ENCODE assay signal across 11 cellular contexts in the genomic region with DNA sequence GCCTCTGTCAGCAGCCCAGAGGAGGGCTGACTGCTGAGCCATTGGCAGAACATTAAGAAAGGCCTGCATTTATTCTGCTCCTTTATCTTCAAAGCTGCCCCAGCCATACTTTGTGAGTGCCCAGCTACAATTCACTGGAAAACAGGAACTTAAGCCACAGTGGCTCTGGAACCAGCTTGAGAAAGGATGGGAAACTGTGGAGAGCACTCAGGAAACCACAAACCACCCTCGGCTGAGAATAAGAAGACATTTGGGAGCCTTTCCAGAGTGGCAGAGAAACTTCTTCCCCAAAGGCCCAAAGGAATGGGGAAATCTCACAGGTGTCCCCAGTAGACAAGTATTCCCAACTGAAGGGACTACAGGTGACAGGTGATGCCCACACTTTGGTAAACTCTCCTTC. TPM values are rescaled to one million over a fixed set of nuclear protein-coding genes. Genes with fewer than 3 reads are reported as not detected.
DNase-seq lines count a peak whose midpoint lies in the region; FAIRE-seq and TF ChIP-seq lines count a peak whose summit lies in the region.
"Had no signal": no experiment of that assay in that cellular context is flagged by ENCODE, and none has a peak within 500 bp of the region (broad histone marks: within the 10 kb centered on the region; RNA-seq: fewer than 3 reads in every experiment).

No MANE protein-coding gene starts in this region.

- POLR2A ChIA-PET in PC-9 (lab: Charles Lee; ENCODE audit: unreplicated experiment), result interaction anchor here (0.5 to 0.7 kb wide), 3 partner anchors 35 to 245 kb away, joined by 3 to 16 read pairs (median 5); no protein-coding TSS in a partner anchor

- H3K4me1 ChIP-seq in PC-9 (replicated peaks; ENCODE audit: insufficient read depth) (peaks cover 86% of the 10 kb centered on the region), smooth muscle cell (ENCODE audit: low read depth) (peaks cover 11% of the 10 kb centered on the region)
- H3K4me1 ChIP-seq: HAP-1 had no signal

- no peak overlapping the region for H2AFZ ChIP-seq in PC-9
- H2AFZ ChIP-seq in smooth muscle cell (ENCODE audit: low read depth), result no peak overlapping the region

- H3K27ac ChIP-seq in PC-9 (peak overlapping the region; percentile 98), smooth muscle cell (ENCODE audit: low read depth) (peak overlapping the region; percentile 89)

- intact Hi-C loops in PC-9 (cut with micrococcal nuclease; ENCODE audit: unreplicated experiment), result loop anchor here (5.0 to 10.0 kb wide), 5 partner anchors 226 to 947 kb away; no protein-coding TSS in a partner anchor

- peak overlapping the region; percentile 76 for H3K4me3 ChIP-seq in PC-9
- H3K4me3 ChIP-seq in bronchial epithelial cell (ENCODE audit: low read depth, low read length), result peak overlapping the region; percentile 53
- peak overlapping the region; percentile 6 for H3K4me3 ChIP-seq in smooth muscle cell
- H3K4me3 ChIP-seq: HAP-1, pancreas had no signal

- DNase-seq in GM03348 (ENCODE audit: low spot score), result peak; percentile 33
- no peak for DNase-seq in PC-9
- DNase-seq in bronchial epithelial cell (ENCODE audit: low read depth), result no peak
- no peak for DNase-seq in smooth muscle cell (lab: John Stamatoyannopoulos, UW; ENCODE audit: unreplicated experiment)
- no peak for DNase-seq in NCI-H526 (lab: John Stamatoyannopoulos, UW)
- DNase-seq in HK-2 (ENCODE audit: unreplicated experiment), result no peak
- DNase-seq in NCI-H1694 (lab: John Stamatoyannopoulos, UW), result no peak
- DNase-seq: kidney glomerular epithelial cell, NCI-H1417 had no signal

- BruUV-seq in PC-9 (replicated peaks; lab: Mats Ljungman, UMichigan), result no TSS peak

- H3K36me3 ChIP-seq in PC-9 (ENCODE audit: low read depth) (peaks cover 15% of the 10 kb centered on the region; the same call in 1 of the 2 replicates), bronchial epithelial cell (ENCODE audit: control insufficient read depth, insufficient read depth, low read length) (peaks cover 27% of the 10 kb centered on the region), smooth muscle cell (ENCODE audit: low read depth) (no peaks in the 10 kb centered on the region)
- H3K36me3 ChIP-seq: HAP-1, pancreas had no signal

- H4K20me1 ChIP-seq in PC-9 (ENCODE audit: insufficient read depth) (no peaks in the 10 kb centered on the region), smooth muscle cell (ENCODE audit: low read depth) (peaks cover 5% of the 10 kb centered on the region)

- H3F3A ChIP-seq in PC-9 (ENCODE audit: insufficient read depth, low read depth), result peaks cover 48% of the 10 kb centered on the region
- peaks cover 14% of the 10 kb centered on the region for H3F3A ChIP-seq in smooth muscle cell (ENCODE audit: low read depth)

- TF ChIP-seq CTCF in PC-9 (conservative IDR thresholded peaks at IDR 0.05) (no peak), bronchial epithelial cell (IDR thresholded peaks at IDR 0.05; ENCODE audit: insufficient read depth, low read length, severe bottlenecking) (no peak), smooth muscle cell (IDR thresholded peaks at IDR 0.05; ENCODE audit: borderline replicate concordance, insufficient read depth, poor library complexity, severe bottlenecking) (no peak)

- peak; percentile 75 for FAIRE-seq in bronchial epithelial cell (lab: Jason Lieb, UNC)
- FAIRE-seq: pancreas had no signal

- H3K27me3 ChIP-seq in PC-9 (ENCODE audit: insufficient read depth, low read depth) (no peaks in the 10 kb centered on the region), bronchial epithelial cell (ENCODE audit: control insufficient read depth, insufficient read depth, low read length) (no peaks in the 10 kb centered on the region), smooth muscle cell (ENCODE audit: low read depth) (no peaks in the 10 kb centered on the region)
- H3K27me3 ChIP-seq: pancreas had no signal

- H3K4me2 ChIP-seq in PC-9 (peak overlapping the region; percentile 95), smooth muscle cell (peak overlapping the region; percentile 42)

- CTCF ChIA-PET in PC-9 (lab: Charles Lee), result interaction anchor here (0.6 to 1.3 kb wide), 2 partner anchors 18 to 41 kb away, joined by 5 to 6 read pairs; no protein-coding TSS in a partner anchor

- WGBS in smooth muscle cell (ENCODE audit: low lambda C conversion rate), result 48% methylated on average over 1 of the region's 1 CpG

- no peaks in the 10 kb centered on the region for H3K9me3 ChIP-seq in PC-9 (ENCODE audit: insufficient read depth, low read depth)
- H3K9me3 ChIP-seq in smooth muscle cell (replicated peaks; ENCODE audit: low read depth), result no peaks in the 10 kb centered on the region
- H3K9me3 ChIP-seq: HAP-1, pancreas had no signal

- H3K9me2 ChIP-seq in PC-9 (ENCODE audit: insufficient read depth), result no peaks in the 10 kb centered on the region

- H3K9ac ChIP-seq in smooth muscle cell (ENCODE audit: low read depth), result peak overlapping the region; percentile 21

- peaks cover 55% of the 10 kb centered on the region for H3K79me2 ChIP-seq in PC-9 (ENCODE audit: low read depth)
- no peaks in the 10 kb centered on the region for H3K79me2 ChIP-seq in smooth muscle cell (ENCODE audit: low read depth)

RNA-seq across cellular contexts. Expression of gene LAMB3, which starts 1.8 kb away (rescaled TPM):
- total RNA-seq in PC-9 (2021) (90.0 and 142 TPM in 2 replicates), bronchial epithelial cell (1,162 and 3,106 TPM in 2 replicates), smooth muscle cell (24.0 and 29.2 TPM in 2 replicates)
- polyA plus RNA-seq in smooth muscle cell, result 17.0 and 67.5 TPM in 2 replicates

RNA-seq across cellular contexts. Expression of gene G0S2, which starts 24.8 kb away (rescaled TPM):
- 2.4 and 4.9 TPM in 2 replicates for total RNA-seq in PC-9 (2021)
- total RNA-seq in bronchial epithelial cell, result 301 and 418 TPM in 2 replicates
- 2.1 and 7.6 TPM in 2 replicates for total RNA-seq in smooth muscle cell
- polyA plus RNA-seq in smooth muscle cell, result 5.7 and 6.7 TPM in 2 replicates

RNA-seq across cellular contexts. Expression of gene HSD11B1, which starts 54.2 kb away (rescaled TPM):
- not detected in 2 replicates for total RNA-seq in PC-9 (2021)
- total RNA-seq in bronchial epithelial cell, result 4.1 and 10.5 TPM in 2 replicates
- not detected in 2 replicates for total RNA-seq in smooth muscle cell
- 0.74 TPM in 1 of 2 replicates, not detected in the other for polyA plus RNA-seq in smooth muscle cell

Comparison
In these comparisons a context has a peak if more than half of its experiments do, and no peak if none do; other contexts are left out.
1. H3K4me3 ChIP-seq: peak in every context shown above with its lines; median percentile 76 in PC-9; 53 in bronchial epithelial cell; 6 in smooth muscle cell.
2. RNA of gene G0S2, which starts 24.8 kb away (total RNA-seq): 301 to 418 TPM in bronchial epithelial cell; 2.1 to 7.6 TPM in smooth muscle cell and 2.4 to 4.9 TPM in PC-9; every median in the first group is over 10 times any median in the second.